20 cellular contexts compared by ENCODE assay signal in the genomic region with DNA sequence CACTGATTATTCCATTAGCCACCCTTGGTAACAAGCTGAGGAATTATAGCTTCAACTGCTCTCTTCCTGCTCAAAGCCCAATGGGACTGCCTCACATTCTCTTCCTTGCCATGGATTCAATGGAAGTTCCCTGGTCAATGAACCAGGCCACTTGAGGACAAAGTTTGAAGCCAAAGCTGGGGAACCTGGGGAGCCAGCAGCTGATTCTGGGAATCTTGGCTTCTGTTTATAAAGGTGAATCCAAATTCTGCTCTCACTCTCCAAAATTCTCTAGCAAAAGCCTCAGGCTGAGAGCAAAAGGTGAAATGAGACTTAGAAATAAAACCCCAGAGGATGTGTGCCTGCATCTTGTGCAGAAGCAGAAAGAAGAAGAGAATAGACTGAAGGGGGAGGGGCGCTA. TPM values are rescaled to one million over a fixed set of nuclear protein-coding genes. Genes with fewer than 3 reads are reported as not detected.
DNase-seq lines count a peak whose midpoint lies in the region; ATAC-seq and TF ChIP-seq lines count a peak whose summit lies in the region.
"Had no signal": no experiment of that assay in that cellular context is flagged by ENCODE, and none has a peak within 500 bp of the region (broad histone marks: within the 10 kb centered on the region; RNA-seq: fewer than 3 reads in every experiment).

No MANE protein-coding gene starts in this region.

- no peaks in the 10 kb centered on the region for H3K9me3 ChIP-seq in OCI-LY3 (ENCODE audit: insufficient read depth, low read length)
- H3K9me3 ChIP-seq: BLaER1 had no signal

- no peak overlapping the region for H3K27ac ChIP-seq in OCI-LY3 (ENCODE audit: low read length)
- H3K27ac ChIP-seq: 22Rv1, BLaER1, C4-2B had no signal

- no peak overlapping the region for H3K27ac Mint-ChIP-seq in natural killer cell treated with Interleukin-12 subunit alpha and Interleukin-12 subunit beta and Interleukin-15 and Interleukin-18, amount 100 ng/mL, for 72 hours
- H3K27ac Mint-ChIP-seq: B cell; CD4-positive, CD25-positive, alpha-beta regulatory T cell; CD8-positive, alpha-beta T cell had no signal

- no peaks in the 10 kb centered on the region for H3K79me2 ChIP-seq in OCI-LY3 (ENCODE audit: low read length)

- peak overlapping the region; percentile 6; the same call in 1 of the 2 replicates for H3K4me2 ChIP-seq in OCI-LY3 (ENCODE audit: low read length)
- H3K4me2 ChIP-seq: BLaER1 had no signal

- H2AFZ ChIP-seq in OCI-LY3 (ENCODE audit: low read depth, low read length), result no peak overlapping the region

- H3K4me3 Mint-ChIP-seq in natural killer cell treated with Interleukin-12 subunit alpha and Interleukin-12 subunit beta and Interleukin-15 and Interleukin-18, amount 100 ng/mL, for 72 hours, result no peak overlapping the region
- H3K4me3 Mint-ChIP-seq: B cell; CD4-positive, CD25-positive, alpha-beta regulatory T cell; CD8-positive, alpha-beta T cell had no signal

- peaks cover 6 to 16% of the 10 kb centered on the region in 2 donors for H3K27me3 Mint-ChIP-seq in natural killer cell treated with Interleukin-12 subunit alpha and Interleukin-12 subunit beta and Interleukin-15 and Interleukin-18, amount 100 ng/mL, for 72 hours
- H3K27me3 Mint-ChIP-seq: CD4-positive, CD25-positive, alpha-beta regulatory T cell had no signal

- H3K9ac ChIP-seq in OCI-LY3 (ENCODE audit: low read length), result no peak overlapping the region
- H3K9ac ChIP-seq: BLaER1 had no signal

- peak; percentile 80 for DNase-seq in G401 (ENCODE audit: low spot score)
- DNase-seq in medulla oblongata (ENCODE audit: extremely low spot score), result peak; percentile 17
- DNase-seq in pons (ENCODE audit: low spot score), result peak; percentile 23
- no peak for DNase-seq in stimulated activated CD4-positive, alpha-beta T cell treated with anti-CD3 and anti-CD28 coated beads, Interleukin-4, amount 100 ng/mL, for 24 hours
- DNase-seq in natural killer cell treated with Interleukin-12 subunit alpha and Interleukin-12 subunit beta and Interleukin-15 and Interleukin-18, amount 100 ng/mL, for 72 hours (ENCODE audit: low spot score), result no peak
- no peak for DNase-seq in NCI-H2081 treated with DMSO at 0.1 percent for 48 hours (lab: John Stamatoyannopoulos, UW)
- DNase-seq: CD4-positive, CD25-positive, alpha-beta regulatory T cell; CD8-positive, alpha-beta T cell; DMS 273 treated with DMSO at 0.1 percent for 48 hours; DMS79; EL; GF-D8; GOT3; HCEC 1CT had no signal

- in situ Hi-C loops in G401 (cut with HindIII; ENCODE audit: low sequenced_read_pairs), result no loop called here

- no peaks in the 10 kb centered on the region for H3K27me3 ChIP-seq in OCI-LY3 (ENCODE audit: low read depth, low read length)
- H3K27me3 ChIP-seq: BLaER1 had no signal

- H3K4me1 Mint-ChIP-seq in natural killer cell treated with Interleukin-12 subunit alpha and Interleukin-12 subunit beta and Interleukin-15 and Interleukin-18, amount 100 ng/mL, for 72 hours (ENCODE audit: low read depth in 2 of 2), result no peaks in the 10 kb centered on the region
- H3K4me1 Mint-ChIP-seq: B cell; CD4-positive, CD25-positive, alpha-beta regulatory T cell had no signal

- H3K4me1 ChIP-seq in OCI-LY3 (ENCODE audit: low read length), result peaks cover 7% of the 10 kb centered on the region
- H3K4me1 ChIP-seq: BLaER1 had no signal

- no peak overlapping the region for H3K4me3 ChIP-seq in OCI-LY3 (ENCODE audit: low read length)
- H3K4me3 ChIP-seq: BLaER1 had no signal

- no peaks in the 10 kb centered on the region for H3K36me3 ChIP-seq in OCI-LY3 (replicated peaks; ENCODE audit: low read depth, low read length)
- H3K36me3 ChIP-seq: BLaER1 had no signal

- no peaks in the 10 kb centered on the region for H4K20me1 ChIP-seq in OCI-LY3 (ENCODE audit: insufficient read depth, low read length)
- H4K20me1 ChIP-seq: BLaER1 had no signal

- H3K9me3 Mint-ChIP-seq in natural killer cell treated with Interleukin-12 subunit alpha and Interleukin-12 subunit beta and Interleukin-15 and Interleukin-18, amount 100 ng/mL, for 72 hours, result no peaks in the 10 kb centered on the region
- H3K9me3 Mint-ChIP-seq: CD4-positive, CD25-positive, alpha-beta regulatory T cell; CD8-positive, alpha-beta T cell had no signal

- no peak for TF ChIP-seq CTCF in OCI-LY3 (IDR thresholded peaks at IDR 0.05; ENCODE audit: low read depth, low read length)

- H3K36me3 Mint-ChIP-seq in natural killer cell treated with Interleukin-12 subunit alpha and Interleukin-12 subunit beta and Interleukin-15 and Interleukin-18, amount 100 ng/mL, for 72 hours, result no peaks in the 10 kb centered on the region
- H3K36me3 Mint-ChIP-seq: CD4-positive, CD25-positive, alpha-beta regulatory T cell; CD8-positive, alpha-beta T cell had no signal

- ATAC-seq in HG03432 (IDR thresholded peaks at IDR 0.05; ENCODE audit: unreplicated experiment), result no peak
- no peak for ATAC-seq in natural killer cell treated with Interleukin-12 subunit alpha and Interleukin-12 subunit beta and Interleukin-15 and Interleukin-18, amount 100 ng/mL, for 72 hours
- ATAC-seq: CD8-positive, alpha-beta T cell had no signal

RNA-seq across cellular contexts. Expression of a gene that starts 35.1 kb away (rescaled TPM):
- total RNA-seq in G401 (2014; rRNA removed; shearing (Covaris generic)), result not detected in 2 replicates
- total RNA-seq in natural killer cell treated with Interleukin-12 subunit alpha and Interleukin-12 subunit beta and Interleukin-15 and Interleukin-18, amount 100 ng/mL, for 72 hours, result under 1 TPM in 1 of 2 donors, not detected in 1; 0.50 TPM
- total RNA-seq: B cell; CD4-positive, CD25-positive, alpha-beta regulatory T cell; CD8-positive, alpha-beta T cell had no signal

Comparison
In these comparisons a context has a peak if more than half of its experiments do, and no peak if none do; other contexts are left out.
1. DNase-seq: peak in G401 (single experiment), medulla oblongata (single experiment) and pons (single experiment); none in stimulated activated CD4-positive, alpha-beta T cell treated with anti-CD3 and anti-CD28 coated beads, Interleukin-4, amount 100 ng/mL, for 24 hours (single experiment), natural killer cell treated with Interleukin-12 subunit alpha and Interleukin-12 subunit beta and Interleukin-15 and Interleukin-18, amount 100 ng/mL, for 72 hours (single experiment) and NCI-H2081 treated with DMSO at 0.1 percent for 48 hours (single experiment).